Comparison of ENCODE assay signal across 1 cellular context in genomic region chr1:26697441-26697977, GRCh38.
TF ChIP-seq lines count a peak whose summit lies in the region.

No MANE protein-coding gene starts in this region.

TF ChIP-seq in K562, 482 proteins besides CTCF, POLR2A, EP300 and RAD21 (continued from another document):
- TF ChIP-seq, protein P1, sequence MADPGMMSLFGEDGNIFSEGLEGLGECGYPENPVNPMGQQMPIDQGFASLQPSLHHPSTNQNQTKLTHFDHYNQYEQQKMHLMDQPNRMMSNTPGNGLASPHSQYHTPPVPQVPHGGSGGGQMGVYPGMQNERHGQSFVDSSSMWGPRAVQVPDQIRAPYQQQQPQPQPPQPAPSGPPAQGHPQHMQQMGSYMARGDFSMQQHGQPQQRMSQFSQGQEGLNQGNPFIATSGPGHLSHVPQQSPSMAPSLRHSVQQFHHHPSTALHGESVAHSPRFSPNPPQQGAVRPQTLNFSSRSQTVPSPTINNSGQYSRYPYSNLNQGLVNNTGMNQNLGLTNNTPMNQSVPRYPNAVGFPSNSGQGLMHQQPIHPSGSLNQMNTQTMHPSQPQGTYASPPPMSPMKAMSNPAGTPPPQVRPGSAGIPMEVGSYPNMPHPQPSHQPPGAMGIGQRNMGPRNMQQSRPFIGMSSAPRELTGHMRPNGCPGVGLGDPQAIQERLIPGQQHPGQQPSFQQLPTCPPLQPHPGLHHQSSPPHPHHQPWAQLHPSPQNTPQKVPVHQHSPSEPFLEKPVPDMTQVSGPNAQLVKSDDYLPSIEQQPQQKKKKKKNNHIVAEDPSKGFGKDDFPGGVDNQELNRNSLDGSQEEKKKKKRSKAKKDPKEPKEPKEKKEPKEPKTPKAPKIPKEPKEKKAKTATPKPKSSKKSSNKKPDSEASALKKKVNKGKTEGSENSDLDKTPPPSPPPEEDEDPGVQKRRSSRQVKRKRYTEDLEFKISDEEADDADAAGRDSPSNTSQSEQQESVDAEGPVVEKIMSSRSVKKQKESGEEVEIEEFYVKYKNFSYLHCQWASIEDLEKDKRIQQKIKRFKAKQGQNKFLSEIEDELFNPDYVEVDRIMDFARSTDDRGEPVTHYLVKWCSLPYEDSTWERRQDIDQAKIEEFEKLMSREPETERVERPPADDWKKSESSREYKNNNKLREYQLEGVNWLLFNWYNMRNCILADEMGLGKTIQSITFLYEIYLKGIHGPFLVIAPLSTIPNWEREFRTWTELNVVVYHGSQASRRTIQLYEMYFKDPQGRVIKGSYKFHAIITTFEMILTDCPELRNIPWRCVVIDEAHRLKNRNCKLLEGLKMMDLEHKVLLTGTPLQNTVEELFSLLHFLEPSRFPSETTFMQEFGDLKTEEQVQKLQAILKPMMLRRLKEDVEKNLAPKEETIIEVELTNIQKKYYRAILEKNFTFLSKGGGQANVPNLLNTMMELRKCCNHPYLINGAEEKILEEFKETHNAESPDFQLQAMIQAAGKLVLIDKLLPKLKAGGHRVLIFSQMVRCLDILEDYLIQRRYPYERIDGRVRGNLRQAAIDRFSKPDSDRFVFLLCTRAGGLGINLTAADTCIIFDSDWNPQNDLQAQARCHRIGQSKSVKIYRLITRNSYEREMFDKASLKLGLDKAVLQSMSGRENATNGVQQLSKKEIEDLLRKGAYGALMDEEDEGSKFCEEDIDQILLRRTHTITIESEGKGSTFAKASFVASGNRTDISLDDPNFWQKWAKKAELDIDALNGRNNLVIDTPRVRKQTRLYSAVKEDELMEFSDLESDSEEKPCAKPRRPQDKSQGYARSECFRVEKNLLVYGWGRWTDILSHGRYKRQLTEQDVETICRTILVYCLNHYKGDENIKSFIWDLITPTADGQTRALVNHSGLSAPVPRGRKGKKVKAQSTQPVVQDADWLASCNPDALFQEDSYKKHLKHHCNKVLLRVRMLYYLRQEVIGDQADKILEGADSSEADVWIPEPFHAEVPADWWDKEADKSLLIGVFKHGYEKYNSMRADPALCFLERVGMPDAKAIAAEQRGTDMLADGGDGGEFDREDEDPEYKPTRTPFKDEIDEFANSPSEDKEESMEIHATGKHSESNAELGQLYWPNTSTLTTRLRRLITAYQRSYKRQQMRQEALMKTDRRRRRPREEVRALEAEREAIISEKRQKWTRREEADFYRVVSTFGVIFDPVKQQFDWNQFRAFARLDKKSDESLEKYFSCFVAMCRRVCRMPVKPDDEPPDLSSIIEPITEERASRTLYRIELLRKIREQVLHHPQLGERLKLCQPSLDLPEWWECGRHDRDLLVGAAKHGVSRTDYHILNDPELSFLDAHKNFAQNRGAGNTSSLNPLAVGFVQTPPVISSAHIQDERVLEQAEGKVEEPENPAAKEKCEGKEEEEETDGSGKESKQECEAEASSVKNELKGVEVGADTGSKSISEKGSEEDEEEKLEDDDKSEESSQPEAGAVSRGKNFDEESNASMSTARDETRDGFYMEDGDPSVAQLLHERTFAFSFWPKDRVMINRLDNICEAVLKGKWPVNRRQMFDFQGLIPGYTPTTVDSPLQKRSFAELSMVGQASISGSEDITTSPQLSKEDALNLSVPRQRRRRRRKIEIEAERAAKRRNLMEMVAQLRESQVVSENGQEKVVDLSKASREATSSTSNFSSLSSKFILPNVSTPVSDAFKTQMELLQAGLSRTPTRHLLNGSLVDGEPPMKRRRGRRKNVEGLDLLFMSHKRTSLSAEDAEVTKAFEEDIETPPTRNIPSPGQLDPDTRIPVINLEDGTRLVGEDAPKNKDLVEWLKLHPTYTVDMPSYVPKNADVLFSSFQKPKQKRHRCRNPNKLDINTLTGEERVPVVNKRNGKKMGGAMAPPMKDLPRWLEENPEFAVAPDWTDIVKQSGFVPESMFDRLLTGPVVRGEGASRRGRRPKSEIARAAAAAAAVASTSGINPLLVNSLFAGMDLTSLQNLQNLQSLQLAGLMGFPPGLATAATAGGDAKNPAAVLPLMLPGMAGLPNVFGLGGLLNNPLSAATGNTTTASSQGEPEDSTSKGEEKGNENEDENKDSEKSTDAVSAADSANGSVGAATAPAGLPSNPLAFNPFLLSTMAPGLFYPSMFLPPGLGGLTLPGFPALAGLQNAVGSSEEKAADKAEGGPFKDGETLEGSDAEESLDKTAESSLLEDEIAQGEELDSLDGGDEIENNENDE (IDR thresholded peaks at IDR 0.05; ENCODE audit: low read depth, low read length), result no peak
- TF ChIP-seq, protein P2, sequence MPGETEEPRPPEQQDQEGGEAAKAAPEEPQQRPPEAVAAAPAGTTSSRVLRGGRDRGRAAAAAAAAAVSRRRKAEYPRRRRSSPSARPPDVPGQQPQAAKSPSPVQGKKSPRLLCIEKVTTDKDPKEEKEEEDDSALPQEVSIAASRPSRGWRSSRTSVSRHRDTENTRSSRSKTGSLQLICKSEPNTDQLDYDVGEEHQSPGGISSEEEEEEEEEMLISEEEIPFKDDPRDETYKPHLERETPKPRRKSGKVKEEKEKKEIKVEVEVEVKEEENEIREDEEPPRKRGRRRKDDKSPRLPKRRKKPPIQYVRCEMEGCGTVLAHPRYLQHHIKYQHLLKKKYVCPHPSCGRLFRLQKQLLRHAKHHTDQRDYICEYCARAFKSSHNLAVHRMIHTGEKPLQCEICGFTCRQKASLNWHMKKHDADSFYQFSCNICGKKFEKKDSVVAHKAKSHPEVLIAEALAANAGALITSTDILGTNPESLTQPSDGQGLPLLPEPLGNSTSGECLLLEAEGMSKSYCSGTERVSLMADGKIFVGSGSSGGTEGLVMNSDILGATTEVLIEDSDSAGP (CRISPR knock-in tag; IDR thresholded peaks at IDR 0.05), result no peak
- TF ChIP-seq SNIP1 (IDR thresholded peaks at IDR 0.05; ENCODE audit: low read depth) (no peak), SPI1 (IDR thresholded peaks at IDR 0.05; ENCODE audit: borderline replicate concordance, low read depth, low read length) (no peak), SMARCA5 (IDR thresholded peaks at IDR 0.05) (no peak), POLR2AphosphoS2 (IDR thresholded peaks at IDR 0.05; ENCODE audit: low read length) (no peak)
